22 cellular contexts compared by ENCODE assay signal in genomic region chr17:76234354-76234679, GRCh38. TPM values are rescaled to one million over a fixed set of nuclear protein-coding genes. Genes with fewer than 3 reads are reported as not detected.
A peak's percentile ranks its signal among the peaks of the same experiment; 100 is the strongest.
DNase-seq lines count a peak whose midpoint lies in the region; ATAC-seq, FAIRE-seq and TF ChIP-seq lines count a peak whose summit lies in the region.
"Had no signal": no experiment of that assay in that cellular context is flagged by ENCODE, and none has a peak within 500 bp of the region (broad histone marks: within the 10 kb centered on the region; RNA-seq: fewer than 3 reads in every experiment).

No MANE protein-coding gene starts in this region.

- H4K8ac ChIP-seq in trophoblast cell (ENCODE audit: low read depth, low read length): no peak overlapping the region

- H3K36me3 ChIP-seq in HepG2 (replicated peaks in 1 of 2; ENCODE audit: control insufficient read depth in 1 of 2, insufficient read depth in 2 of 2, low read length in 2 of 2): no peaks in the 10 kb centered on the region
- H3K36me3 ChIP-seq in right lobe of liver: no peaks in the 10 kb centered on the region
- H3K36me3 ChIP-seq in trophoblast cell (ENCODE audit: control insufficient read depth in 1 of 2, insufficient read depth in 2 of 2, low read length in 2 of 2): no peaks in the 10 kb centered on the region
- H3K36me3 ChIP-seq: colonic mucosa had no signal

- no peak overlapping the region for H2BK12ac ChIP-seq in trophoblast cell (ENCODE audit: low read length)

- H2AFZ ChIP-seq in HepG2 (ENCODE audit: low read length) (no peak overlapping the region), trophoblast cell (ENCODE audit: insufficient read depth, low read length, poor library complexity) (no peak overlapping the region)

- H3K4me3 Mint-ChIP-seq in activated naive CD8-positive, alpha-beta T cell treated with anti-CD3 and anti-CD28 coated beads, Interleukin-2, amount 50 U/mL, for 24 hours: no peak overlapping the region
- H3K4me3 Mint-ChIP-seq in stimulated activated effector memory CD8-positive, alpha-beta T cell treated with anti-CD3 and anti-CD28 coated beads, Interleukin-12 subunit alpha, Interleukin-12 subunit beta, amount 100 ng/mL, for 72 hours: peak overlapping the region; percentile 48
- H3K4me3 Mint-ChIP-seq: activated CD4-positive, alpha-beta T cell treated with anti-CD3 and anti-CD28 coated beads for 36 hours; brain had no signal

- no peaks in the 10 kb centered on the region for H3K9me3 Mint-ChIP-seq in activated naive CD8-positive, alpha-beta T cell treated with anti-CD3 and anti-CD28 coated beads, Interleukin-2, amount 50 U/mL, for 24 hours
- H3K9me3 Mint-ChIP-seq in stimulated activated effector memory CD8-positive, alpha-beta T cell treated with anti-CD3 and anti-CD28 coated beads, Interleukin-12 subunit alpha, Interleukin-12 subunit beta, amount 100 ng/mL, for 72 hours: peaks cover 3% of the 10 kb centered on the region
- H3K9me3 Mint-ChIP-seq: brain had no signal

- TF ChIP-seq CTCF in HepG2 (CRISPR knock-in tag; IDR thresholded peaks at IDR 0.05) (no peak), right lobe of liver (IDR thresholded peaks at IDR 0.05) (no peak), GM20000 (IDR thresholded peaks at IDR 0.05; ENCODE audit: extremely low read depth, missing control alignments) (no peak)

- H3K27ac ChIP-seq in HepG2 (ENCODE audit: extremely low read length, insufficient read depth, low read length) (no peak overlapping the region), right lobe of liver (no peak overlapping the region), trophoblast cell (ENCODE audit: low read depth, low read length) (no peak overlapping the region)
- H3K27ac ChIP-seq: colonic mucosa, HL-60, RWPE1 had no signal

- CTCF ChIA-PET in HepG2 (lab: Yijun Ruan, JAX; ENCODE audit: low intra/inter-chr PET ratio, low total read pairs): no interaction called here

- peaks cover 4 to 7% of the 10 kb centered on the region in 2 experiments; a peak in 4 of 5 replicates for H3K27me3 ChIP-seq in HepG2 (ENCODE audit: control insufficient read depth in 1 of 2, insufficient read depth in 2 of 2, low read length in 2 of 2)
- H3K27me3 ChIP-seq in right lobe of liver: no peaks in the 10 kb centered on the region
- H3K27me3 ChIP-seq in trophoblast cell (ENCODE audit: insufficient read depth, low read length): no peaks in the 10 kb centered on the region
- H3K27me3 ChIP-seq: colonic mucosa had no signal

- H3K27ac Mint-ChIP-seq in activated naive CD8-positive, alpha-beta T cell treated with anti-CD3 and anti-CD28 coated beads, Interleukin-2, amount 50 U/mL, for 24 hours: peak overlapping the region; percentile 50
- peak overlapping the region; percentile 85 for H3K27ac Mint-ChIP-seq in stimulated activated effector memory CD8-positive, alpha-beta T cell treated with anti-CD3 and anti-CD28 coated beads, Interleukin-12 subunit alpha, Interleukin-12 subunit beta, amount 100 ng/mL, for 72 hours
- H3K27ac Mint-ChIP-seq: activated naive CD4-positive, alpha-beta T cell treated with anti-CD3 and anti-CD28 coated beads, Interleukin-2, amount 50 U/mL, for 72 hours had no signal

- no peak overlapping the region for H4K12ac ChIP-seq in trophoblast cell (ENCODE audit: low read depth, low read length)

- no peak overlapping the region for H2BK120ac ChIP-seq in trophoblast cell (ENCODE audit: insufficient read depth, low read length, poor library complexity)

- H3K4me2 ChIP-seq in HepG2 (ENCODE audit: low read depth, low read length) (no peak overlapping the region), trophoblast cell (ENCODE audit: low read length) (no peak overlapping the region)

- DNase-seq in HepG2 (ENCODE audit: low spot score) (no peak), right lobe of liver (no peak), GM20000 (ENCODE audit: low spot score) (peak; percentile 44), HPDE6-E6E7 (ENCODE audit: extremely low spot score) (no peak), trophoblast cell (no peak), NCI-H345 (lab: John Stamatoyannopoulos, UW) (no peak)
- DNase-seq in activated naive CD8-positive, alpha-beta T cell treated with anti-CD3 and anti-CD28 coated beads, Interleukin-2, amount 50 U/mL, for 24 hours: no peak
- peak in 1 of 2 donors; percentile 61 for DNase-seq in stimulated activated effector memory CD8-positive, alpha-beta T cell treated with anti-CD3 and anti-CD28 coated beads, Interleukin-12 subunit alpha, Interleukin-12 subunit beta, amount 100 ng/mL, for 72 hours (ENCODE audit: low spot score in 2 of 2)
- DNase-seq: activated CD4-positive, alpha-beta T cell treated with anti-CD3 and anti-CD28 coated beads for 36 hours; activated CD8-positive, alpha-beta memory T cell treated with anti-CD3 and anti-CD28 coated beads, Interleukin-2, amount 50 U/mL, for 4 hours; colonic mucosa; DMS79; mucosa of descending colon; NCI-H1694 treated with DMSO at 0.1 percent for 48 hours; NK-92 treated with Interleukin-12 subunit alpha and Interleukin-12 subunit beta, amount 100 ng/mL, for 24 hours; nucleus accumbens; stimulated activated CD4-positive, alpha-beta T cell treated with anti-CD3 and anti-CD28 coated beads, Interleukin-12 subunit alpha, Interleukin-12 subunit beta, amount 100 ng/mL, for 4 hours had no signal

- POLR2A ChIA-PET in HepG2 (lab: Yijun Ruan, JAX): no interaction called here

- H3K9me3 ChIP-seq in HepG2 (ENCODE audit: low read length) (no peaks in the 10 kb centered on the region), right lobe of liver (no peaks in the 10 kb centered on the region), trophoblast cell (ENCODE audit: insufficient read depth, low read depth, low read length) (no peaks in the 10 kb centered on the region)
- H3K9me3 ChIP-seq: colonic mucosa, mucosa of descending colon had no signal

- no peak overlapping the region for H4K91ac ChIP-seq in trophoblast cell (ENCODE audit: low read depth, low read length)

- H3K9ac ChIP-seq in HepG2 (ENCODE audit: insufficient read depth, low read depth, low read length) (no peak overlapping the region), trophoblast cell (ENCODE audit: low read length) (no peak overlapping the region)

- no peak overlapping the region for H3K23ac ChIP-seq in trophoblast cell (ENCODE audit: low read length)

- intact Hi-C loops in HepG2 (cut with micrococcal nuclease; ENCODE audit: unreplicated experiment): no loop called here
- intact Hi-C loops in right lobe of liver (cut with DNase I): no loop called here

- H3K4ac ChIP-seq in trophoblast cell (ENCODE audit: low read depth, low read length): no peak overlapping the region

- no peak for TF ChIP-seq RAD21 in HepG2 (CRISPR knock-in tag; IDR thresholded peaks at IDR 0.05)

- H3K79me2 ChIP-seq in HepG2 (ENCODE audit: insufficient read depth, low read length) (no peaks in the 10 kb centered on the region), trophoblast cell (ENCODE audit: control insufficient read depth, insufficient read depth, low read length, poor library complexity) (no peaks in the 10 kb centered on the region)

- no TSS peak for BruUV-seq in HepG2 (replicated peaks; lab: Mats Ljungman, UMichigan)

- H3K4me1 ChIP-seq in HepG2 (ENCODE audit: insufficient read depth, low read length): peaks cover 21% of the 10 kb centered on the region
- H3K4me1 ChIP-seq in right lobe of liver: no peaks in the 10 kb centered on the region
- no peaks in the 10 kb centered on the region for H3K4me1 ChIP-seq in trophoblast cell (ENCODE audit: control insufficient read depth in 1 of 2, insufficient read depth in 2 of 2, low read length in 2 of 2)
- H3K4me1 ChIP-seq: colonic mucosa had no signal

- no peak for ATAC-seq in HepG2
- ATAC-seq in right lobe of liver: no peak
- no peak for ATAC-seq in activated naive CD8-positive, alpha-beta T cell treated with anti-CD3 and anti-CD28 coated beads, Interleukin-2, amount 50 U/mL, for 24 hours
- ATAC-seq in stimulated activated effector memory CD8-positive, alpha-beta T cell treated with anti-CD3 and anti-CD28 coated beads, Interleukin-12 subunit alpha, Interleukin-12 subunit beta, amount 100 ng/mL, for 72 hours: peak; percentile 83
- ATAC-seq: activated CD4-positive, alpha-beta T cell treated with anti-CD3 and anti-CD28 coated beads for 36 hours; activated naive CD4-positive, alpha-beta T cell treated with anti-CD3 and anti-CD28 coated beads, Interleukin-2, amount 50 U/mL, for 72 hours; mucosa of descending colon had no signal

- in situ Hi-C loops in HepG2 (cut with HindIII; ENCODE audit: extremely low pct_ligation_motif_present, low pct_unique_long_range_greater_than_20kb): no loop called here

- peaks cover 3% of the 10 kb centered on the region for H3K36me3 Mint-ChIP-seq in activated naive CD8-positive, alpha-beta T cell treated with anti-CD3 and anti-CD28 coated beads, Interleukin-2, amount 50 U/mL, for 24 hours (ENCODE audit: low read depth)
- H3K36me3 Mint-ChIP-seq in stimulated activated effector memory CD8-positive, alpha-beta T cell treated with anti-CD3 and anti-CD28 coated beads, Interleukin-12 subunit alpha, Interleukin-12 subunit beta, amount 100 ng/mL, for 72 hours: no peaks in the 10 kb centered on the region

- TF ChIP-seq POLR2A in HepG2 (IDR thresholded peaks at IDR 0.05; ENCODE audit: insufficient read depth in 1 of 2, low read depth in 2 of 2, low read length in 2 of 2) (no peak), right lobe of liver (IDR thresholded peaks at IDR 0.05) (no peak)

- H2AK5ac ChIP-seq in trophoblast cell (ENCODE audit: low read length): no peak overlapping the region

- WGBS in HepG2 (ENCODE audit: low lambda C conversion rate): 71% methylated on average over 5 of the region's 5 CpGs
- WGBS in right lobe of liver (ENCODE audit: insufficient coverage, low coverage, low lambda C conversion rate, missing lambda C conversion rate): 76% methylated on average over 5 of the region's 5 CpGs
- WGBS in trophoblast cell (ENCODE audit: extremely low coverage, insufficient coverage, insufficient read length): no CpG with 5 or more reads among the region's 5 CpGs

- H4K20me1 ChIP-seq in HepG2 (ENCODE audit: insufficient read depth, low read length): no peaks in the 10 kb centered on the region

- H3K14ac ChIP-seq in trophoblast cell (ENCODE audit: low read length): no peak overlapping the region

- no peak for FAIRE-seq in HepG2 (lab: Jason Lieb, UNC)
- FAIRE-seq: endometrium had no signal

- H3K18ac ChIP-seq in trophoblast cell (ENCODE audit: low read length): no peak overlapping the region

- H3K79me1 ChIP-seq in trophoblast cell (ENCODE audit: low read length): no peaks in the 10 kb centered on the region

- no peaks in the 10 kb centered on the region for H3K27me3 Mint-ChIP-seq in activated naive CD8-positive, alpha-beta T cell treated with anti-CD3 and anti-CD28 coated beads, Interleukin-2, amount 50 U/mL, for 24 hours
- H3K27me3 Mint-ChIP-seq: activated CD4-positive, alpha-beta T cell treated with anti-CD3 and anti-CD28 coated beads for 36 hours had no signal

- H3K4me1 Mint-ChIP-seq in activated naive CD8-positive, alpha-beta T cell treated with anti-CD3 and anti-CD28 coated beads, Interleukin-2, amount 50 U/mL, for 24 hours: peaks cover 59% of the 10 kb centered on the region
- peaks cover 34% of the 10 kb centered on the region for H3K4me1 Mint-ChIP-seq in stimulated activated effector memory CD8-positive, alpha-beta T cell treated with anti-CD3 and anti-CD28 coated beads, Interleukin-12 subunit alpha, Interleukin-12 subunit beta, amount 100 ng/mL, for 72 hours

- H2BK5ac ChIP-seq in trophoblast cell (ENCODE audit: low read depth, low read length, poor library complexity): no peak overlapping the region

- TF ChIP-seq EP300 in HepG2 (IDR thresholded peaks at IDR 0.05; ENCODE audit: low read depth in 2 of 2, low read length in 2 of 2): no peak
- TF ChIP-seq EP300 in HepG2 (CRISPR knock-in tag; IDR thresholded peaks at IDR 0.05; ENCODE audit: borderline replicate concordance): no peak

- H3K4me3 ChIP-seq in HepG2 (replicated peaks in 1 of 3; ENCODE audit: insufficient read depth in 1 of 3, low read depth in 2 of 3, low read length in 3 of 3): no peak overlapping the region
- H3K4me3 ChIP-seq in right lobe of liver: no peak overlapping the region
- H3K4me3 ChIP-seq in trophoblast cell (ENCODE audit: low read depth, low read length): no peak overlapping the region
- H3K4me3 ChIP-seq: colonic mucosa, mucosa of descending colon had no signal

RNA-seq across cellular contexts. Expression of gene RNF157, which starts 6.0 kb away (rescaled TPM):
- total RNA-seq in HepG2 (2016; rRNA removed; fragmentation: Illumina TruSeq; extraction: Trizol): 1.4 and 1.5 TPM in 2 replicates
- total RNA-seq in HepG2 (2016; cell fraction: cytosol; rRNA removed; fragmentation: Illumina TruSeq; extraction: Trizol; ENCODE audit: low read depth): 1.0 and 1.9 TPM in 2 replicates
- 1.5 and 2.1 TPM in 2 replicates for total RNA-seq in HepG2 (2016; cell fraction: insoluble cytoplasmic fraction; rRNA removed; fragmentation: Illumina TruSeq; extraction: Trizol)
- 3.1 and 3.6 TPM in 2 replicates for total RNA-seq in HepG2 (2016; cell fraction: membrane; rRNA removed; fragmentation: Illumina TruSeq; extraction: Trizol)
- total RNA-seq in HepG2 (2016; cell fraction: nucleus; rRNA removed; fragmentation: Illumina TruSeq; extraction: Trizol): 1.0 and 2.8 TPM in 2 replicates
- polyA plus RNA-seq in HepG2 (2011; rRNA removed): 0.44 and 0.82 TPM in 2 replicates
- polyA plus RNA-seq in HepG2 (2011; cell fraction: cytosol; rRNA removed): 0.52 and 0.71 TPM in 2 replicates
- polyA plus RNA-seq in HepG2 (2011; cell fraction: nucleus; rRNA removed): 0.42 TPM in 2 replicates
- polyA plus RNA-seq in HepG2 (2012): 0.86 and 1.1 TPM in 2 replicates
- 1.7 and 2.0 TPM in 2 replicates for polyA plus RNA-seq in HepG2 (2016; cell fraction: cytosol; fragmentation: Illumina TruSeq; extraction: Trizol; ENCODE audit: low read depth)
- polyA plus RNA-seq in HepG2 (2016; cell fraction: insoluble cytoplasmic fraction; fragmentation: Illumina TruSeq; extraction: Trizol; ENCODE audit: low read depth): 1.9 and 2.1 TPM in 2 replicates
- 3.0 and 5.1 TPM in 2 replicates for polyA plus RNA-seq in HepG2 (2016; cell fraction: membrane; fragmentation: Illumina TruSeq; extraction: Trizol; ENCODE audit: low read depth)
- 1.8 and 3.8 TPM in 2 replicates for polyA plus RNA-seq in HepG2 (2016; cell fraction: nucleus; fragmentation: Illumina TruSeq; extraction: Trizol; ENCODE audit: insufficient read depth, low read depth)
- polyA minus RNA-seq in HepG2 (2011; rRNA and poly(A)+ RNA removed; ENCODE audit: low replicate concordance): 0.66 and 3.2 TPM in 2 replicates
- 0.79 and 1.5 TPM in 2 replicates for polyA minus RNA-seq in HepG2 (2011; cell fraction: cytosol; rRNA and poly(A)+ RNA removed)
- 0.77 and 0.99 TPM in 2 replicates for polyA minus RNA-seq in HepG2 (2011; cell fraction: nucleus; rRNA and poly(A)+ RNA removed)
- total RNA-seq in right lobe of liver: 10 to 100 TPM in 2 of 6 experiments, 1 to 10 TPM in 2, under 1 TPM in 2; 0.39 to 14.5 (median 6.0) TPM
- 0.22 and 0.33 TPM in 2 replicates for polyA plus RNA-seq in trophoblast cell (2013)

RNA-seq across cellular contexts. Expression of gene UBALD2, which starts 30.8 kb away (rescaled TPM):
- total RNA-seq in HepG2 (2016; rRNA removed; fragmentation: Illumina TruSeq; extraction: Trizol): 3.3 and 5.3 TPM in 2 replicates
- 6.8 and 10.0 TPM in 2 replicates for total RNA-seq in HepG2 (2016; cell fraction: cytosol; rRNA removed; fragmentation: Illumina TruSeq; extraction: Trizol; ENCODE audit: low read depth)
- total RNA-seq in HepG2 (2016; cell fraction: insoluble cytoplasmic fraction; rRNA removed; fragmentation: Illumina TruSeq; extraction: Trizol): 4.4 and 4.5 TPM in 2 replicates
- 9.1 and 9.4 TPM in 2 replicates for total RNA-seq in HepG2 (2016; cell fraction: membrane; rRNA removed; fragmentation: Illumina TruSeq; extraction: Trizol)
- 2.6 and 3.2 TPM in 2 replicates for total RNA-seq in HepG2 (2016; cell fraction: nucleus; rRNA removed; fragmentation: Illumina TruSeq; extraction: Trizol)
- polyA plus RNA-seq in HepG2 (2011; rRNA removed): 50.5 and 89.7 TPM in 2 replicates
- 14.6 and 28.0 TPM in 2 replicates for polyA plus RNA-seq in HepG2 (2011; cell fraction: cytosol; rRNA removed)
- polyA plus RNA-seq in HepG2 (2011; cell fraction: nucleus; rRNA removed): 19.7 and 23.1 TPM in 2 replicates
- 16.6 and 21.8 TPM in 2 replicates for polyA plus RNA-seq in HepG2 (2012)
- polyA plus RNA-seq in HepG2 (2016; cell fraction: cytosol; fragmentation: Illumina TruSeq; extraction: Trizol; ENCODE audit: low read depth): 26.5 and 33.4 TPM in 2 replicates
- polyA plus RNA-seq in HepG2 (2016; cell fraction: insoluble cytoplasmic fraction; fragmentation: Illumina TruSeq; extraction: Trizol; ENCODE audit: low read depth): 15.4 and 17.2 TPM in 2 replicates
- 28.1 and 30.3 TPM in 2 replicates for polyA plus RNA-seq in HepG2 (2016; cell fraction: membrane; fragmentation: Illumina TruSeq; extraction: Trizol; ENCODE audit: low read depth)
- 8.4 and 13.3 TPM in 2 replicates for polyA plus RNA-seq in HepG2 (2016; cell fraction: nucleus; fragmentation: Illumina TruSeq; extraction: Trizol; ENCODE audit: insufficient read depth, low read depth)
- polyA minus RNA-seq in HepG2 (2011; rRNA and poly(A)+ RNA removed; ENCODE audit: low replicate concordance): 24.6 and 37.9 TPM in 2 replicates
- 14.7 and 29.2 TPM in 2 replicates for polyA minus RNA-seq in HepG2 (2011; cell fraction: cytosol; rRNA and poly(A)+ RNA removed)
- polyA minus RNA-seq in HepG2 (2011; cell fraction: nucleus; rRNA and poly(A)+ RNA removed): 4.2 and 7.1 TPM in 2 replicates
- 10 to 100 TPM in 4 of 6 experiments, 1 to 10 TPM in 2; 7.3 to 17.9 (median 14.5) TPM for total RNA-seq in right lobe of liver
- polyA plus RNA-seq in trophoblast cell (2013): 277 and 287 TPM in 2 replicates
